8 cellular contexts compared by ENCODE assay signal in the genomic region with DNA sequence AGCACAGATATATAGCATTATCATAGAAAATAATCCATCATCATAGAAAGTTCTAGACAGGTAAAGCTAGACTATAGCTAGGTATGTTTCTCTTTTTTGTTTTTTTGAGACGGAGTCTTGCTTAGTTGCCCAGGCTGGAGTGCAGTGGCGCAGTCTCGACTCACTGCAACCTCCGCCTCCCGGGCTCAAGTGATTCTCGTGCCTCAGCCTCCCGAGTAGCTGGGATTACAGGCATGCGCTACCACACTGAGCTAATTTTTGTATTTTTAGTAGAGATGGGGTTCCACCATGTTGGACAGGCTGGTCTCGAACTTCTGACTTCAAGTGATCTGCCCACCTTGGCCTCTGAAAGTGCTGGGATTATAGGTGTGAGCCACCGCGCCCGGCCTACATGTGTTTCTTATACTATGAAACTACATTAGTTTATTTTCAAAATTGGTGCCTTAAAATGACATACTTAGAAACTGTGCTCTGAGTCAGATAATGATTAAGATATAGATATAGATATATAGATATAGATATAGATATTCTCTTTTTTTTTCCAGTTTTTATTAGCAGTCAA. TPM values are rescaled to one million over a fixed set of nuclear protein-coding genes. Genes with fewer than 3 reads are reported as not detected.
DNase-seq lines count a peak whose midpoint lies in the region; ATAC-seq and TF ChIP-seq lines count a peak whose summit lies in the region.
"Not testable (repeated sequence)": the region's sequence is repeated elsewhere in the genome, so short reads cannot be mapped to it uniquely, and the experiment has no call there.

No MANE protein-coding gene starts in this region.

- not testable (repeated sequence) for ATAC-seq in activated T-cell treated with anti-CD3 and anti-CD28 coated beads, Interleukin-2, amount 50 U/mL, for 4 hours; heart left ventricle; naive thymus-derived CD4-positive, alpha-beta T cell

- H3K4me1 Mint-ChIP-seq in activated T-cell treated with anti-CD3 and anti-CD28 coated beads, Interleukin-2, amount 50 U/mL, for 4 hours (ENCODE audit: low read depth), result peaks cover 31% of the 10 kb centered on the region
- H3K4me1 Mint-ChIP-seq in naive thymus-derived CD4-positive, alpha-beta T cell, result peaks cover 29 to 52% (median 42%) of the 10 kb centered on the region in 7 donors

- H3K36me3 ChIP-seq in ACC112 (ENCODE audit: insufficient read depth, low read length) (peaks cover 11% of the 10 kb centered on the region), H7 (replicated peaks; ENCODE audit: control insufficient read depth, insufficient read depth, low read length) (peaks cover 13% of the 10 kb centered on the region), PC-9 (ENCODE audit: low read depth) (peaks cover 21% of the 10 kb centered on the region; the same call in 1 of the 2 replicates), heart left ventricle (peaks cover 0 to 15% (median 4%) of the 10 kb centered on the region in 9 donors), spleen (peaks cover 0 to 19% (median 9%) of the 10 kb centered on the region in 6 donors)
- H3K36me3 ChIP-seq in colonic mucosa, result not testable (repeated sequence)
- peaks cover 0 to 18% (median 0%) of the 10 kb centered on the region in 3 experiments for H3K36me3 ChIP-seq in naive thymus-derived CD4-positive, alpha-beta T cell (ENCODE audit: control insufficient read depth in 2 of 3, insufficient read depth in 3 of 3, low read length in 3 of 3)

- not testable (repeated sequence) for BruUV-seq in PC-9 (replicated peaks; lab: Mats Ljungman, UMichigan)

- H3K4me3 ChIP-seq in ACC112 (ENCODE audit: low read depth, low read length) (peak overlapping the region; percentile 95), H7 (ENCODE audit: insufficient read depth, low read depth, low read length) (peak overlapping the region; percentile 97), PC-9 (peak overlapping the region; percentile 94), colonic mucosa (peak overlapping the region; percentile 92), heart left ventricle (peak overlapping the region in 10 of 12 donors; percentile 59 to 99 (median 91)), spleen (peak overlapping the region in 7 of 8 donors; percentile 73 to 95 (median 91))
- H3K4me3 ChIP-seq in naive thymus-derived CD4-positive, alpha-beta T cell (ENCODE audit: low read length), result peak overlapping the region; percentile 75

- H3K27me3 Mint-ChIP-seq in activated T-cell treated with anti-CD3 and anti-CD28 coated beads, Interleukin-2, amount 50 U/mL, for 4 hours (ENCODE audit: low read depth); naive thymus-derived CD4-positive, alpha-beta T cell: not testable (repeated sequence)

- H3K4me3 Mint-ChIP-seq in activated T-cell treated with anti-CD3 and anti-CD28 coated beads, Interleukin-2, amount 50 U/mL, for 4 hours, result peak overlapping the region; percentile 98
- H3K4me3 Mint-ChIP-seq in naive thymus-derived CD4-positive, alpha-beta T cell, result peak overlapping the region; percentile 44 to 100 (median 95)

- not testable (repeated sequence) for H4K20me1 ChIP-seq in PC-9 (ENCODE audit: insufficient read depth)

- not testable (repeated sequence) for H3K9me2 ChIP-seq in PC-9 (ENCODE audit: insufficient read depth)

- not testable (repeated sequence) for TF ChIP-seq CTCF in PC-9 (conservative IDR thresholded peaks at IDR 0.05); colonic mucosa (IDR thresholded peaks at IDR 0.05); heart left ventricle (IDR thresholded peaks at IDR 0.05); spleen (IDR thresholded peaks at IDR 0.05 in 8 of 11, conservative IDR thresholded peaks at IDR 0.05 in 3 of 11)

- H3K4me1 ChIP-seq in ACC112 (ENCODE audit: control insufficient read depth, insufficient read depth, low read length, unreplicated experiment) (peaks cover 14% of the 10 kb centered on the region), PC-9 (replicated peaks; ENCODE audit: insufficient read depth) (peaks cover 28% of the 10 kb centered on the region), heart left ventricle (peaks cover 0 to 29% (median 22%) of the 10 kb centered on the region in 12 donors), spleen (peaks cover 20 to 44% (median 37%) of the 10 kb centered on the region in 6 donors)
- H3K4me1 ChIP-seq in colonic mucosa, result not testable (repeated sequence)
- peaks cover 11 to 19% of the 10 kb centered on the region in 2 donors for H3K4me1 ChIP-seq in naive thymus-derived CD4-positive, alpha-beta T cell (ENCODE audit: control insufficient read depth in 2 of 2, insufficient read depth in 2 of 2, low read length in 2 of 2)

- H3K27ac Mint-ChIP-seq in naive thymus-derived CD4-positive, alpha-beta T cell, result peak overlapping the region in 1 of 9 donors; percentile 38

- H3F3A ChIP-seq in PC-9 (ENCODE audit: insufficient read depth, low read depth), result not testable (repeated sequence)

- TF ChIP-seq POLR2A in heart left ventricle (IDR thresholded peaks at IDR 0.05); spleen (IDR thresholded peaks at IDR 0.05): not testable (repeated sequence)

- 90 to 95% (median 93%) methylated on average over 12 of the region's 12 CpGs for WGBS in heart left ventricle, 4 donors
- 86 to 93% (median 91%) methylated on average over 12 of the region's 12 CpGs for WGBS in spleen, 5 donors

- H3K27ac ChIP-seq in ACC112 (ENCODE audit: low read depth, low read length); PC-9; colonic mucosa; naive thymus-derived CD4-positive, alpha-beta T cell (ENCODE audit: low read depth, low read length): not testable (repeated sequence)
- H3K27ac ChIP-seq in heart left ventricle (peak overlapping the region in 1 of 12 donors; percentile 95), spleen (peak overlapping the region in 1 of 8 donors; percentile 98)

- H3K4me2 ChIP-seq in PC-9, result peak overlapping the region; percentile 93

- H3K27me3 ChIP-seq in ACC112 (ENCODE audit: insufficient read depth, low read length); H7 (ENCODE audit: control insufficient read depth, insufficient read depth, low read length); PC-9 (ENCODE audit: insufficient read depth, low read depth); colonic mucosa; heart left ventricle; naive thymus-derived CD4-positive, alpha-beta T cell (ENCODE audit: control insufficient read depth in 2 of 2, insufficient read depth in 2 of 2, low read length in 2 of 2); spleen (replicated peaks in 1 of 7): not testable (repeated sequence)

- not testable (repeated sequence) for H2AFZ ChIP-seq in ACC112 (ENCODE audit: low read length, unreplicated experiment); PC-9

- not testable (repeated sequence) for DNase-seq in H7; PC-9; activated T-cell treated with anti-CD3 and anti-CD28 coated beads, Interleukin-2, amount 50 U/mL, for 4 hours; colonic mucosa; heart left ventricle; naive thymus-derived CD4-positive, alpha-beta T cell; spleen

- intact Hi-C loops in PC-9 (cut with micrococcal nuclease; ENCODE audit: unreplicated experiment) (loop anchor here (10.0 kb wide), 1 partner anchor 458 kb away; a partner anchor contains a TSS), heart left ventricle (cut with DNase I) (loop anchor here in 1 of 10 donors (5.0 kb wide), 1 partner anchor 900 kb away; a partner anchor contains a TSS), spleen (cut with DNase I; ENCODE audit: low total_unique reads) (loop anchor here (5.0 kb wide), 1 partner anchor 40 kb away; no protein-coding TSS in a partner anchor)
- intact Hi-C loops in colonic mucosa (cut with DNase I), result not testable (repeated sequence)
- intact Hi-C loops in naive thymus-derived CD4-positive, alpha-beta T cell (cut with micrococcal nuclease), result loop anchor here (5.0 to 10.0 kb wide), 4 partner anchors 460 to 1732 kb away; a partner anchor contains a TSS

- POLR2A ChIA-PET in PC-9 (lab: Charles Lee; ENCODE audit: unreplicated experiment), result interaction anchor here (0.7 kb wide), 1 partner anchor 229 kb away, joined by 3 read pairs; no protein-coding TSS in a partner anchor
- POLR2A ChIA-PET in naive thymus-derived CD4-positive, alpha-beta T cell (lab: Charles Lee), result interaction anchor here (1.2 kb wide), 1 partner anchor 43 kb away, joined by 3 read pairs; a partner anchor contains a TSS

- CTCF ChIA-PET in PC-9 (lab: Charles Lee); naive thymus-derived CD4-positive, alpha-beta T cell (lab: Charles Lee): not testable (repeated sequence)

- H3K9me3 ChIP-seq in PC-9 (ENCODE audit: insufficient read depth, low read depth) (peaks cover 10% of the 10 kb centered on the region; the same call in 1 of the 2 replicates), spleen (peaks cover 0 to 14% (median 12%) of the 10 kb centered on the region in 8 donors)
- H3K9me3 ChIP-seq in colonic mucosa; heart left ventricle; naive thymus-derived CD4-positive, alpha-beta T cell (ENCODE audit: control insufficient read depth in 2 of 3, low read length in 3 of 3): not testable (repeated sequence)

- peaks cover 22% of the 10 kb centered on the region for H3K36me3 Mint-ChIP-seq in activated T-cell treated with anti-CD3 and anti-CD28 coated beads, Interleukin-2, amount 50 U/mL, for 4 hours (ENCODE audit: insufficient read depth)
- H3K36me3 Mint-ChIP-seq in naive thymus-derived CD4-positive, alpha-beta T cell, result peaks cover 11 to 27% (median 20%) of the 10 kb centered on the region in 5 donors

- not testable (repeated sequence) for H3K9me3 Mint-ChIP-seq in activated T-cell treated with anti-CD3 and anti-CD28 coated beads, Interleukin-2, amount 50 U/mL, for 4 hours
- peaks cover 0 to 16% (median 0%) of the 10 kb centered on the region in 11 donors for H3K9me3 Mint-ChIP-seq in naive thymus-derived CD4-positive, alpha-beta T cell

- peak overlapping the region in 1 of 2 donors; percentile 90 for H3K9ac ChIP-seq in colonic mucosa (ENCODE audit: low read depth in 2 of 2, low read length in 2 of 2)

- H3K79me2 ChIP-seq in ACC112 (ENCODE audit: control insufficient read depth, insufficient read depth, low read length, unreplicated experiment) (peaks cover 55% of the 10 kb centered on the region), PC-9 (ENCODE audit: low read depth) (peaks cover 59% of the 10 kb centered on the region)

RNA-seq across cellular contexts. Expression of a gene that starts 1.5 kb away (rescaled TPM):
- 20.2 and 21.6 TPM in 2 replicates for total RNA-seq in H7 (2014; rRNA removed; shearing (Covaris generic))
- total RNA-seq in PC-9 (2021) (14.1 TPM in 2 replicates), colonic mucosa (10 to 100 TPM; 17.8 to 18.1 TPM), heart left ventricle (10 to 100 TPM in 1 of 9 donors, 1 to 10 TPM in 8; 7.2 to 10.6 (median 8.7) TPM), spleen (10 to 100 TPM in 6 of 7 donors, 1 to 10 TPM in 1; 9.6 to 13.3 (median 12.3) TPM)
- total RNA-seq in activated T-cell treated with anti-CD3 and anti-CD28 coated beads, Interleukin-2, amount 50 U/mL, for 4 hours, result 10 to 100 TPM; 15.1 to 17.8 (median 17.7) TPM
- polyA plus RNA-seq in heart left ventricle (1 to 10 TPM; 5.5 to 7.0 TPM), spleen (1 to 10 TPM; 4.7 to 7.4 (median 5.6) TPM)
- 10 to 100 TPM; 10.1 to 15.4 (median 12.7) TPM for total RNA-seq in naive thymus-derived CD4-positive, alpha-beta T cell
- 10 to 100 TPM; 10.7 to 10.9 TPM for polyA plus RNA-seq in naive thymus-derived CD4-positive, alpha-beta T cell

RNA-seq across cellular contexts. Expression of a gene that starts 42.7 kb away (rescaled TPM):
- total RNA-seq in H7 (2014; rRNA removed; shearing (Covaris generic)), result 10.3 and 16.2 TPM in 2 replicates
- 6.4 and 7.2 TPM in 2 replicates for total RNA-seq in PC-9 (2021)
- 1 to 10 TPM; 8.5 to 9.8 (median 9.7) TPM for total RNA-seq in activated T-cell treated with anti-CD3 and anti-CD28 coated beads, Interleukin-2, amount 50 U/mL, for 4 hours
- total RNA-seq in colonic mucosa, result 1 to 10 TPM; 7.6 to 8.1 TPM
- total RNA-seq in heart left ventricle, result 1 to 10 TPM; 1.4 to 4.1 (median 3.0) TPM
- 1 to 10 TPM; 1.5 to 4.4 TPM for polyA plus RNA-seq in heart left ventricle
- 10 to 100 TPM in 4 of 5 experiments, 1 to 10 TPM in 1; 6.3 to 13.3 (median 11.2) TPM for total RNA-seq in naive thymus-derived CD4-positive, alpha-beta T cell
- 1 to 10 TPM; 2.7 to 3.7 TPM for polyA plus RNA-seq in naive thymus-derived CD4-positive, alpha-beta T cell
- 10 to 100 TPM in 6 of 7 donors, 1 to 10 TPM in 1; 7.5 to 15.9 (median 10.6) TPM for total RNA-seq in spleen
- polyA plus RNA-seq in spleen, result 1 to 10 TPM; 2.7 to 3.9 (median 2.9) TPM

RNA-seq across cellular contexts. Expression of a gene that starts 42.7 kb away (rescaled TPM):
- 65.5 and 77.8 TPM in 2 replicates for total RNA-seq in H7 (2014; rRNA removed; shearing (Covaris generic))
- total RNA-seq in PC-9 (2021) (17.2 and 23.5 TPM in 2 replicates), colonic mucosa (10 to 100 TPM; 35.5 to 37.3 TPM), heart left ventricle (10 to 100 TPM; 18.1 to 38.5 (median 22.8) TPM), spleen (10 to 100 TPM in 6 of 7 donors, 1 to 10 TPM in 1; 9.3 to 24.8 (median 12.0) TPM)
- 10 to 100 TPM; 51.1 to 53.7 (median 53.6) TPM for total RNA-seq in activated T-cell treated with anti-CD3 and anti-CD28 coated beads, Interleukin-2, amount 50 U/mL, for 4 hours
- polyA plus RNA-seq in heart left ventricle (10 to 100 TPM in 1 of 2 donors, 1 to 10 TPM in 1; 9.4 to 32.5 TPM), spleen (10 to 100 TPM in 2 of 3 donors, 1 to 10 TPM in 1; 8.1 to 15.3 (median 12.0) TPM)
- 10 to 100 TPM; 14.5 to 27.8 (median 19.8) TPM for total RNA-seq in naive thymus-derived CD4-positive, alpha-beta T cell
- polyA plus RNA-seq in naive thymus-derived CD4-positive, alpha-beta T cell, result 10 to 100 TPM; 16.3 to 17.9 TPM
